ENCODE assay signal across 7 cellular contexts in genomic region chr5:146947181-146947941, GRCh38.
A peak's percentile ranks its signal among the peaks of the same experiment; 100 is the strongest.
DNase-seq lines count a peak whose midpoint lies in the region; ATAC-seq and TF ChIP-seq lines count a peak whose summit lies in the region.

No MANE protein-coding gene starts in this region.

- H2AFZ ChIP-seq in OCI-LY1 (ENCODE audit: low read length), result no peak overlapping the region; the same call in 1 of the 2 replicates

- TF ChIP-seq POLR2A in tibial nerve (IDR thresholded peaks at IDR 0.05), result no peak

- H3K4me1 ChIP-seq in OCI-LY1 (ENCODE audit: insufficient read depth, low read length, severe bottlenecking) (no peaks in the 10 kb centered on the region), foreskin keratinocyte (no peaks in the 10 kb centered on the region), tibial nerve (peaks cover 0 to 8% (median 0%) of the 10 kb centered on the region in 4 donors)

- WGBS in tibial nerve, 2 donors, result 66 to 67% methylated on average over 7 of the region's 7 CpGs

- no peaks in the 10 kb centered on the region for H3K79me2 ChIP-seq in OCI-LY1 (ENCODE audit: insufficient read depth, low read length)

- H3K27me3 ChIP-seq in OCI-LY1 (ENCODE audit: insufficient read depth, low read length) (no peaks in the 10 kb centered on the region), foreskin keratinocyte (no peaks in the 10 kb centered on the region), tibial nerve (no peaks in the 10 kb centered on the region)

- H3K27ac ChIP-seq in OCI-LY1 (ENCODE audit: low read depth, low read length, poor library complexity, severe bottlenecking), result no peak overlapping the region
- no peak overlapping the region for H3K27ac ChIP-seq in foreskin keratinocyte
- H3K27ac ChIP-seq in tibial nerve, result no peak overlapping the region

- TF ChIP-seq CTCF in OCI-LY1 (IDR thresholded peaks at IDR 0.05; ENCODE audit: low read length) (peak; percentile 46), foreskin keratinocyte (conservative IDR thresholded peaks at IDR 0.05) (peak; percentile 67), tibial nerve (IDR thresholded peaks at IDR 0.05) (no peak)

- H3K9me3 ChIP-seq in OCI-LY1 (ENCODE audit: low read length) (no peaks in the 10 kb centered on the region), tibial nerve (no peaks in the 10 kb centered on the region)

- H3K9ac ChIP-seq in OCI-LY1 (ENCODE audit: low read length), result no peak overlapping the region

- H3K36me3 ChIP-seq in OCI-LY1 (ENCODE audit: insufficient read depth, low read length) (no peaks in the 10 kb centered on the region), tibial nerve (no peaks in the 10 kb centered on the region)

- TF ChIP-seq EP300 in tibial nerve (IDR thresholded peaks at IDR 0.05), result no peak

- no peak overlapping the region for H3K4me2 ChIP-seq in OCI-LY1 (ENCODE audit: low read length)

- peak; percentile 53 for ATAC-seq in foreskin keratinocyte
- ATAC-seq in HG02973 (IDR thresholded peaks at IDR 0.05; ENCODE audit: unreplicated experiment), result no peak
- ATAC-seq in esophagus mucosa, result no peak

- no peaks in the 10 kb centered on the region for H3K9me2 ChIP-seq in OCI-LY1 (ENCODE audit: low read depth, low read length)

- DNase-seq in EH (ENCODE audit: low read depth), result peak; percentile 6
- peak; percentile 24 for DNase-seq in H4 (ENCODE audit: low spot score)
- DNase-seq in foreskin keratinocyte, result peak in 1 of 2 donors; percentile 8
- no peak for DNase-seq in tibial nerve (ENCODE audit: low spot score in 2 of 2)

- no peak overlapping the region for H3K4me3 ChIP-seq in OCI-LY1 (ENCODE audit: low read depth, low read length, poor library complexity, severe bottlenecking)
- H3K4me3 ChIP-seq in tibial nerve, result no peak overlapping the region

- H3F3A ChIP-seq in OCI-LY1 (ENCODE audit: insufficient read depth, low read length), result no peaks in the 10 kb centered on the region

- no peaks in the 10 kb centered on the region for H4K20me1 ChIP-seq in OCI-LY1 (ENCODE audit: insufficient read depth, low read length)

Comparison
In these comparisons a context has a peak if more than half of its experiments do, and no peak if none do; other contexts are left out.
1. DNase-seq: peak in EH (single experiment) and H4 (single experiment); none in tibial nerve (0 of 2).
2. CTCF ChIP-seq: peak in OCI-LY1 (single experiment) and foreskin keratinocyte (single experiment); none in tibial nerve (0 of 5).